32 cellular contexts compared by ENCODE assay signal in genomic region chr18:49123431-49123830, GRCh38.
DNase-seq lines count a peak whose midpoint lies in the region; ATAC-seq and TF ChIP-seq lines count a peak whose summit lies in the region.
"Had no signal": no experiment of that assay in that cellular context is flagged by ENCODE, and none has a peak within 500 bp of the region (broad histone marks: within the 10 kb centered on the region; RNA-seq: fewer than 3 reads in every experiment).

No MANE protein-coding gene starts in this region.

- intact Hi-C loops in Calu3 (cut with micrococcal nuclease; ENCODE audit: unreplicated experiment), result no loop called here

- H3K4me3 Mint-ChIP-seq in T-helper 17 cell (no peak overlapping the region), Calu3 (ENCODE audit: low read depth, unreplicated experiment) (no peak overlapping the region)
- H3K4me3 Mint-ChIP-seq: activated naive CD8-positive, alpha-beta T cell treated with anti-CD3 and anti-CD28 coated beads, Interleukin-2, amount 50 U/mL, for 24 hours; CD14-positive monocyte; central memory CD8-positive, alpha-beta T cell; H9; immature natural killer cell; nephron progenitor cell; stimulated activated naive B cell treated with anti-CD40 and anti-IgM and Interleukin-4, amounts not matched to agents 10 μg/mL and 1 μg/mL and 100 μg/mL, for 72 hours had no signal

- H3K27me3 ChIP-seq in ACC112 (ENCODE audit: insufficient read depth, low read length) (no peaks in the 10 kb centered on the region), MG63 (no peaks in the 10 kb centered on the region), adipocyte (replicated peaks; ENCODE audit: control insufficient read depth, insufficient read depth, low read length) (no peaks in the 10 kb centered on the region)
- H3K27me3 ChIP-seq: dorsolateral prefrontal cortex, ovary, testis had no signal

- H3K9me3 Mint-ChIP-seq in Calu3 (ENCODE audit: low read depth, unreplicated experiment), result no peaks in the 10 kb centered on the region
- H3K9me3 Mint-ChIP-seq: activated naive CD8-positive, alpha-beta T cell treated with anti-CD3 and anti-CD28 coated beads, Interleukin-2, amount 50 U/mL, for 24 hours; CD14-positive monocyte; central memory CD8-positive, alpha-beta T cell; H9; immature natural killer cell; nephron progenitor cell; stimulated activated naive B cell treated with anti-CD40 and anti-IgM and Interleukin-4, amounts not matched to agents 10 μg/mL and 1 μg/mL and 100 μg/mL, for 72 hours had no signal

- H3K4me1 Mint-ChIP-seq in T-helper 17 cell (peaks cover 8% of the 10 kb centered on the region), Calu3 (ENCODE audit: low read depth, unreplicated experiment) (no peaks in the 10 kb centered on the region)
- H3K4me1 Mint-ChIP-seq: CD14-positive monocyte had no signal

- DNase-seq in MG63, result peak; percentile 3
- peak; percentile 41 for DNase-seq in adipocyte (ENCODE audit: low read depth)
- DNase-seq in fibroblast of mammary gland (ENCODE audit: low read depth), result peak; percentile 13
- DNase-seq in DMS79 treated with DMSO at 0.1 percent for 48 hours (lab: John Stamatoyannopoulos, UW), result no peak
- DNase-seq in T-helper 17 cell, result no peak
- DNase-seq in Calu3, result no peak
- DNase-seq: 8988T; activated CD4-positive, alpha-beta T cell treated with anti-CD3 and anti-CD28 coated beads, Interleukin-2, amount 50 U/mL, for 4 hours; activated naive CD8-positive, alpha-beta T cell treated with anti-CD3 and anti-CD28 coated beads, Interleukin-2, amount 50 U/mL, for 24 hours; activated T-cell treated with anti-CD3 and anti-CD28 coated beads, Interleukin-2, amount 50 U/mL, for 48 hours; H9; immature natural killer cell; Kasumi-1; left cardiac atrium; MV-4-11; NCI-H1694 treated with DMSO at 0.1 percent for 48 hours; NCI-H2171; NCI-H510A treated with DMSO at 0.1 percent for 48 hours; nephron progenitor cell; NK-92 treated with Interleukin-12 subunit alpha and Interleukin-12 subunit beta, amount 100 ng/mL, for 24 hours; ovary; PC-3; small intestine; stimulated activated naive B cell treated with anti-CD40 and anti-IgM and Interleukin-4, amounts not matched to agents 10 μg/mL and 1 μg/mL and 100 μg/mL, for 72 hours; testis had no signal

- H3K27ac Mint-ChIP-seq in T-helper 17 cell (no peak overlapping the region), Calu3 (ENCODE audit: unreplicated experiment) (no peak overlapping the region)
- H3K27ac Mint-ChIP-seq: activated naive CD8-positive, alpha-beta T cell treated with anti-CD3 and anti-CD28 coated beads, Interleukin-2, amount 50 U/mL, for 24 hours; H9; immature natural killer cell; nephron progenitor cell; stimulated activated naive B cell treated with anti-CD40 and anti-IgM and Interleukin-4, amounts not matched to agents 10 μg/mL and 1 μg/mL and 100 μg/mL, for 72 hours had no signal

- no TSS peak for BruUV-seq in Calu3 (replicated peaks; lab: Mats Ljungman, UMichigan)

- ATAC-seq in HG03159 (IDR thresholded peaks at IDR 0.05; ENCODE audit: unreplicated experiment) (no peak), T-helper 17 cell (no peak)
- ATAC-seq: activated CD4-positive, CD25-positive, alpha-beta regulatory T cell treated with anti-CD3 and anti-CD28 coated beads, Interleukin-2, amount 50 U/mL, for 24 hours; activated naive CD8-positive, alpha-beta T cell treated with anti-CD3 and anti-CD28 coated beads, Interleukin-2, amount 50 U/mL, for 24 hours; HepG2; left cardiac atrium; PC-3; stimulated activated naive B cell treated with anti-CD40 and anti-IgM and Interleukin-4, amounts not matched to agents 10 μg/mL and 1 μg/mL and 100 μg/mL, for 72 hours had no signal

- H3K9ac ChIP-seq in adipocyte (ENCODE audit: low read length), result no peak overlapping the region

- H3K36me3 ChIP-seq in ACC112 (ENCODE audit: insufficient read depth, low read length) (peaks cover 2% of the 10 kb centered on the region; the same call in 1 of the 2 replicates), MG63 (no peaks in the 10 kb centered on the region), adipocyte (ENCODE audit: control insufficient read depth, insufficient read depth, low read length, severe bottlenecking) (no peaks in the 10 kb centered on the region)
- H3K36me3 ChIP-seq: ovary had no signal

- CTCF ChIA-PET in Calu3 (lab: Charles Lee), result interaction anchor here (1.0 kb wide), 1 partner anchor 10 kb away, joined by 3 read pairs; no protein-coding TSS in a partner anchor

- H3K79me2 ChIP-seq in ACC112 (ENCODE audit: control insufficient read depth, insufficient read depth, low read length, unreplicated experiment), result no peaks in the 10 kb centered on the region

- peaks cover 2% of the 10 kb centered on the region for H3K36me3 Mint-ChIP-seq in T-helper 17 cell (ENCODE audit: low read depth)
- no peaks in the 10 kb centered on the region for H3K36me3 Mint-ChIP-seq in Calu3 (ENCODE audit: insufficient read depth, unreplicated experiment)

- H3K9me3 ChIP-seq in MG63, result no peaks in the 10 kb centered on the region; the same call in 1 of the 2 replicates
- H3K9me3 ChIP-seq in adipocyte (ENCODE audit: control insufficient read depth, low read length), result no peaks in the 10 kb centered on the region
- no peaks in the 10 kb centered on the region for H3K9me3 ChIP-seq in T-helper 17 cell (ENCODE audit: control insufficient read depth, low read length, poor library complexity, severe bottlenecking)
- H3K9me3 ChIP-seq: ovary, testis had no signal

- no peaks in the 10 kb centered on the region for H3K27me3 Mint-ChIP-seq in T-helper 17 cell
- H3K27me3 Mint-ChIP-seq in Calu3 (ENCODE audit: unreplicated experiment), result no peaks in the 10 kb centered on the region
- H3K27me3 Mint-ChIP-seq: activated naive CD8-positive, alpha-beta T cell treated with anti-CD3 and anti-CD28 coated beads, Interleukin-2, amount 50 U/mL, for 24 hours; central memory CD8-positive, alpha-beta T cell; stimulated activated naive B cell treated with anti-CD40 and anti-IgM and Interleukin-4, amounts not matched to agents 10 μg/mL and 1 μg/mL and 100 μg/mL, for 72 hours had no signal

- H3K4me1 ChIP-seq in ACC112 (ENCODE audit: control insufficient read depth, insufficient read depth, low read length, unreplicated experiment), result peaks cover 11% of the 10 kb centered on the region
- H3K4me1 ChIP-seq in adipocyte (ENCODE audit: control insufficient read depth, insufficient read depth, low read length), result peaks cover 9% of the 10 kb centered on the region
- H3K4me1 ChIP-seq: testis had no signal

- H3K4me3 ChIP-seq in ACC112 (ENCODE audit: low read depth, low read length) (no peak overlapping the region), MG63 (no peak overlapping the region), adipocyte (ENCODE audit: low read length) (no peak overlapping the region), fibroblast of mammary gland (ENCODE audit: control insufficient read depth, low read depth, low read length) (no peak overlapping the region)
- H3K4me3 ChIP-seq: dorsolateral prefrontal cortex, ovary, testis had no signal

- TF ChIP-seq CTCF in fibroblast of mammary gland (conservative IDR thresholded peaks at IDR 0.05; ENCODE audit: control insufficient read depth, insufficient read depth, low read depth, low read length), result no peak
- TF ChIP-seq CTCF in Calu3 (IDR thresholded peaks at IDR 0.05; ENCODE audit: unreplicated experiment), result no peak

- H2AFZ ChIP-seq in ACC112 (ENCODE audit: low read length, unreplicated experiment), result no peak overlapping the region

- H3K27ac ChIP-seq in ACC112 (ENCODE audit: low read depth, low read length), result peak overlapping the region; percentile 19
- H3K27ac ChIP-seq: dorsolateral prefrontal cortex, ovary, testis had no signal

Comparison
In these comparisons a context has a peak if more than half of its experiments do, and no peak if none do; other contexts are left out.
1. DNase-seq: peak in MG63 (single experiment), adipocyte (single experiment) and fibroblast of mammary gland (single experiment); none in DMS79 treated with DMSO at 0.1 percent for 48 hours (single experiment), T-helper 17 cell (0 of 3) and Calu3 (single experiment).